ENCODE assay signal across 8 cellular contexts in the genomic region with DNA sequence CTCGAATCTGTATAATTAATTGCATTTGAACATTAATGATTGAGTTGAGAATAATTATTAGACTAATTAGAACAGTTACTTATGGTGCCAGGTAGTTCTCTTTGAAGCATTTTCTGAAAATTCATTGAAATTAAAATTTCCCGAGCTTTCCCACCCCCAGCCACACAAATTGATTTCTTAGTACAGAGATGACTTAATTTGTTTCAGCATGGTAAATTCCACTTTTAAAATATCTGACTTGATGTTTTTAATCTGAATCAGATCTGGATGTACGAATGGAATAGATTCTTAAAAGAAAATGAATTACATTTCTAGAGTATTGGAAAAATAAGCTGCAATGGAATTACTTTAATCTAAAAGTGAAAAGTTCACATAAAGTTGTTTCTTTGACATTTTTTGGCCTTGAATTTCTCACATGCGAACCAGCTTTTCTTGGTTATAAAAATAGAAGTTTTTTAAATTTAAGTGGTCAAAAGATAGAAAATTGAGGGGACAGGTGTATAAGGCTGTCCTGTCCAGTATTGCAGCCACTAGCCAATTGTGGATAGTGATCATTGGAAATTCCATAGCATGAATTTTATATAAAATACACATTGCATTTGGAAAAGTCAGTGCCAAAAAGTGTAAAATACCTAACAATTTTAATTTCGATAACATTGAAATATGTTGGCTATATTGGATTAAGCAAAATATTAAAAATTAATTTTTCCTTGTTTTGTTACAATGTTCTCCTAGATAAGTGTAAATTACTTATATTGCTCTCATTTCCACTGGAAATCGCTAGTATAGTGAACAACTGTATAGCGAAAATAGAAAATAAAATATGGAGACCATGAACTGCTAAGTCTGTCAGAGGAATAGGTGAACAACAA.
DNase-seq lines count a peak whose midpoint lies in the region; ATAC-seq and TF ChIP-seq lines count a peak whose summit lies in the region.

No MANE protein-coding gene starts in this region.

- H3K27me3 ChIP-seq in DND-41 (ENCODE audit: insufficient read depth, low read length, poor library complexity) (no peaks in the 10 kb centered on the region), OCI-LY1 (ENCODE audit: insufficient read depth, low read length) (no peaks in the 10 kb centered on the region), endocrine pancreas (ENCODE audit: control insufficient read depth, insufficient read depth, low read length) (peaks cover 23% of the 10 kb centered on the region)

- H3K4me1 Mint-ChIP-seq in osteocyte (ENCODE audit: unreplicated experiment) = peaks cover 47% of the 10 kb centered on the region

- H3K9me2 ChIP-seq in OCI-LY1 (ENCODE audit: low read depth, low read length) = no peaks in the 10 kb centered on the region

- H3K9me3 Mint-ChIP-seq in osteocyte (ENCODE audit: unreplicated experiment) = no peaks in the 10 kb centered on the region

- DNase-seq in DND-41 (no peak), osteocyte (ENCODE audit: extremely low spot score, unreplicated experiment) (no peak), HuH-7.5 (ENCODE audit: low spot score) (no peak)

- ATAC-seq in DND-41 (ENCODE audit: insufficient read depth, low read depth) (no peak), HG03280 (IDR thresholded peaks at IDR 0.05; ENCODE audit: unreplicated experiment) (no peak), HG03432 (IDR thresholded peaks at IDR 0.05; ENCODE audit: unreplicated experiment) (no peak), GM19324 (IDR thresholded peaks at IDR 0.05; ENCODE audit: low FRiP score, unreplicated experiment) (no peak)

- no peaks in the 10 kb centered on the region for H3K27me3 Mint-ChIP-seq in osteocyte (ENCODE audit: unreplicated experiment)

- H3K4me2 ChIP-seq in DND-41 (ENCODE audit: insufficient read depth, low read length) = peak overlapping the region; percentile 53
- H3K4me2 ChIP-seq in OCI-LY1 (ENCODE audit: low read length) = peak overlapping the region; percentile 80

- H3K9me3 ChIP-seq in DND-41 (ENCODE audit: insufficient read depth, low read length, severe bottlenecking) (no peaks in the 10 kb centered on the region), OCI-LY1 (ENCODE audit: low read length) (no peaks in the 10 kb centered on the region), endocrine pancreas (ENCODE audit: control insufficient read depth, low read length) (no peaks in the 10 kb centered on the region)

- H3K79me2 ChIP-seq in DND-41 (ENCODE audit: insufficient read depth, low read length) = peaks cover 40% of the 10 kb centered on the region
- no peaks in the 10 kb centered on the region for H3K79me2 ChIP-seq in OCI-LY1 (ENCODE audit: insufficient read depth, low read length)

- H3K4me3 ChIP-seq in DND-41 (ENCODE audit: low read depth in 1 of 2, low read length in 2 of 2) = peak overlapping the region; percentile 65 to 89
- H3K4me3 ChIP-seq in OCI-LY1 (ENCODE audit: low read depth, low read length, poor library complexity, severe bottlenecking) = peak overlapping the region; percentile 81
- H3K4me3 ChIP-seq in endocrine pancreas (ENCODE audit: control insufficient read depth, insufficient read depth, low read length) = peak overlapping the region; percentile 66

- H3K9ac ChIP-seq in DND-41 (ENCODE audit: low read depth, low read length) (peak overlapping the region; percentile 94), OCI-LY1 (ENCODE audit: low read length) (peak overlapping the region; percentile 98), endocrine pancreas (ENCODE audit: control insufficient read depth, insufficient read depth, low read length) (no peak overlapping the region)

- H4K20me1 ChIP-seq in DND-41 (ENCODE audit: insufficient read depth, low read length) (peaks cover 4% of the 10 kb centered on the region), OCI-LY1 (ENCODE audit: insufficient read depth, low read length) (no peaks in the 10 kb centered on the region)

- peak overlapping the region; percentile 100 for H3K27ac ChIP-seq in DND-41 (ENCODE audit: low read length)
- peak overlapping the region; percentile 100 for H3K27ac ChIP-seq in OCI-LY1 (ENCODE audit: low read depth, low read length, poor library complexity, severe bottlenecking)

- peak overlapping the region; percentile 99 for H3K27ac Mint-ChIP-seq in osteocyte (ENCODE audit: unreplicated experiment)

- peak overlapping the region; percentile 91 for H3K4me3 Mint-ChIP-seq in osteocyte (ENCODE audit: unreplicated experiment)

- no peak overlapping the region for H2AFZ ChIP-seq in DND-41 (ENCODE audit: low read depth, low read length)
- H2AFZ ChIP-seq in OCI-LY1 (ENCODE audit: low read length) = no peak overlapping the region

- H3K36me3 Mint-ChIP-seq in osteocyte (ENCODE audit: unreplicated experiment) = no peaks in the 10 kb centered on the region

- H3K36me3 ChIP-seq in DND-41 (ENCODE audit: insufficient read depth, low read length) = peaks cover 7% of the 10 kb centered on the region; the same call in 1 of the 2 replicates
- H3K36me3 ChIP-seq in OCI-LY1 (ENCODE audit: insufficient read depth, low read length) = peaks cover 5% of the 10 kb centered on the region; the same call in 1 of the 2 replicates
- no peaks in the 10 kb centered on the region for H3K36me3 ChIP-seq in endocrine pancreas (ENCODE audit: control insufficient read depth, insufficient read depth, low read length)

- peaks cover 30% of the 10 kb centered on the region for H3K4me1 ChIP-seq in DND-41 (ENCODE audit: insufficient read depth, low read length)
- H3K4me1 ChIP-seq in OCI-LY1 (ENCODE audit: insufficient read depth, low read length, severe bottlenecking) = peaks cover 60% of the 10 kb centered on the region
- H3K4me1 ChIP-seq in endocrine pancreas (ENCODE audit: control insufficient read depth, insufficient read depth, low read length) = no peaks in the 10 kb centered on the region

- peaks cover 28% of the 10 kb centered on the region for H3F3A ChIP-seq in OCI-LY1 (ENCODE audit: insufficient read depth, low read length)

- TF ChIP-seq CTCF in DND-41 (IDR thresholded peaks at IDR 0.05; ENCODE audit: borderline replicate concordance, extremely low read depth, low read length, poor library complexity, severe bottlenecking) (no peak), OCI-LY1 (IDR thresholded peaks at IDR 0.05; ENCODE audit: low read length) (no peak), osteocyte (IDR thresholded peaks at IDR 0.05) (no peak)
